Comparison of ENCODE assay signal across 1 cellular context in genomic region chr14:23351681-23352505, GRCh38.
TF ChIP-seq lines count a peak whose summit lies in the region.

No MANE protein-coding gene starts in this region.

TF ChIP-seq in endothelial cell of umbilical vein, 7 proteins besides CTCF, POLR2A, EP300 and RAD21:
- TF ChIP-seq EZH2 (IDR thresholded peaks at IDR 0.05; ENCODE audit: borderline replicate concordance, low read depth, low read length, severe bottlenecking) (peak; percentile 83), MYC (IDR thresholded peaks at IDR 0.05; ENCODE audit: low read depth, low read length) (no peak)
